In the genomic region with DNA sequence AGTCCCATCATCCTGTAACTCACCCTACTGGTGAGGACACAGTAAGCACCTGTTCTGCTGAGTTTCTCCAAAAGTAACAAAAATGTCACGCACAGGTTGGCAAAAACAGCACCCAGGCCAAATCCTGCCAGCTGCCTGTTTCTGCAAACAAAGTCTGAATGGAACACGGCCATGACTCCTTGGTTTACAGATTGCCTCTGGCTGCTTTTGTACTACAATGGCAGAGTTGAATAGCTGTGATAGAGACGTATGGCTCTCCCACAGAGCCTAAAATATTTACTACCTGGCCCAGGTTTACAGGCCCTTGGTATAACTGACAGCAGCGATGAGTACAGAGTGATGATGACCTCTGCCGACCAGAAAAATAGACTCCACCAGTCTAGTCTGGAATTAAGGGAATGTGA, we compare ENCODE assay signal across 12 cellular contexts. TPM values are rescaled to one million over a fixed set of nuclear protein-coding genes. Genes with fewer than 3 reads are reported as not detected.
DNase-seq lines count a peak whose midpoint lies in the region; ATAC-seq and TF ChIP-seq lines count a peak whose summit lies in the region.
"Had no signal": no experiment of that assay in that cellular context is flagged by ENCODE, and none has a peak within 500 bp of the region (broad histone marks: within the 10 kb centered on the region; RNA-seq: fewer than 3 reads in every experiment).

No MANE protein-coding gene starts in this region.

- BruUV-seq in Panc1 (replicated peaks; lab: Mats Ljungman, UMichigan), result no TSS peak

- intact Hi-C loops in Panc1 (cut with micrococcal nuclease; ENCODE audit: unreplicated experiment), result no loop called here
- intact Hi-C loops in transverse colon (cut with DNase I; ENCODE audit: low total_unique reads), result no loop called here

- no peak for TF ChIP-seq POLR2A in gastroesophageal sphincter (IDR thresholded peaks at IDR 0.05)
- no peak for TF ChIP-seq POLR2A in transverse colon (IDR thresholded peaks at IDR 0.05)

- peak; percentile 45; the same call in 1 of the 2 replicates for ATAC-seq in Panc1
- no peak for ATAC-seq in gastroesophageal sphincter
- ATAC-seq in HG03354 (IDR thresholded peaks at IDR 0.05; ENCODE audit: poor library complexity, severe bottlenecking, unreplicated experiment), result no peak
- ATAC-seq in HG03097 (IDR thresholded peaks at IDR 0.05; ENCODE audit: low FRiP score, unreplicated experiment), result no peak
- no peak for ATAC-seq in HG03135 (IDR thresholded peaks at IDR 0.05; ENCODE audit: unreplicated experiment)
- ATAC-seq: activated T-cell treated with anti-CD3 and anti-CD28 coated beads, Interleukin-2, amount 50 U/mL, for 72 hours had no signal

- H3K27me3 ChIP-seq in Panc1 (ENCODE audit: control insufficient read depth, insufficient read depth, low read length), result no peaks in the 10 kb centered on the region
- no peaks in the 10 kb centered on the region for H3K27me3 ChIP-seq in gastroesophageal sphincter
- no peaks in the 10 kb centered on the region for H3K27me3 ChIP-seq in transverse colon
- H3K27me3 ChIP-seq: uterus had no signal

- H3K9me3 ChIP-seq in Panc1 (ENCODE audit: control insufficient read depth, insufficient read depth, low read depth, low read length) (no peaks in the 10 kb centered on the region), gastroesophageal sphincter (no peaks in the 10 kb centered on the region), transverse colon (no peaks in the 10 kb centered on the region)
- H3K9me3 ChIP-seq: uterus had no signal

- CTCF ChIA-PET in Panc1 (lab: Charles Lee), result no interaction called here

- H3K27ac ChIP-seq in Panc1 (ENCODE audit: low read length) (no peak overlapping the region), gastroesophageal sphincter (peak overlapping the region in 3 of 4 donors; percentile 60 to 84 (median 72)), transverse colon (peak overlapping the region; percentile 50 to 81 (median 68))

- TF ChIP-seq CTCF in Panc1 (IDR thresholded peaks at IDR 0.05), result no peak
- TF ChIP-seq CTCF in gastroesophageal sphincter (IDR thresholded peaks at IDR 0.05), result no peak
- TF ChIP-seq CTCF in transverse colon (IDR thresholded peaks at IDR 0.05), result no peak

- in situ Hi-C loops in Panc1 (cut with HindIII; ENCODE audit: low pct_unique_long_range_greater_than_20kb, low sequenced_read_pairs) (no loop called here), transverse colon (cut with MboI; ENCODE audit: low pct_ligation_motif_present in 1 of 4, low pct_unique_long_range_greater_than_20kb in 1 of 4, low sequenced_read_pairs in 3 of 4) (no loop called here)

- peak; percentile 15 for DNase-seq in SIG-M5 treated with dmso at 0.1 percent for 504 hours (lab: John Stamatoyannopoulos, UW; ENCODE audit: unreplicated experiment)
- DNase-seq in SIG-M5 (lab: John Stamatoyannopoulos, UW), result no peak
- no peak for DNase-seq in Panc1 (ENCODE audit: low read depth, low spot score)
- DNase-seq in transverse colon, result no peak
- DNase-seq: activated T-cell treated with anti-CD3 and anti-CD28 coated beads, Interleukin-2, amount 50 U/mL, for 72 hours; central memory CD4-positive, alpha-beta T cell; left cardiac atrium; uterus had no signal

- H3K4me3 ChIP-seq in Panc1 (ENCODE audit: low read depth in 2 of 2, low read length in 2 of 2) (no peak overlapping the region), gastroesophageal sphincter (no peak overlapping the region), transverse colon (no peak overlapping the region)
- H3K4me3 ChIP-seq: uterus had no signal

- 68 to 76% methylated on average over 3 to 5 of the region's 5 CpGs for WGBS in gastroesophageal sphincter (ENCODE audit: low coverage in 1 of 2), 2 donors
- WGBS in transverse colon (ENCODE audit: low coverage in 1 of 2), 2 donors, result 38 to 48% methylated on average over 1 to 5 of the region's 5 CpGs

- TF ChIP-seq EP300 in gastroesophageal sphincter (IDR thresholded peaks at IDR 0.05) (no peak), transverse colon (IDR thresholded peaks at IDR 0.05; ENCODE audit: low read depth) (no peak)

- POLR2A ChIA-PET in Panc1 (lab: Charles Lee), result no interaction called here

- H3K4me1 ChIP-seq in Panc1 (ENCODE audit: control insufficient read depth, insufficient read depth, low read length) (no peaks in the 10 kb centered on the region; the same call in 1 of the 2 replicates), gastroesophageal sphincter (peaks cover 0 to 56% (median 15%) of the 10 kb centered on the region in 3 donors), transverse colon (peaks cover 0 to 29% (median 10%) of the 10 kb centered on the region in 4 donors)
- H3K4me1 ChIP-seq: uterus had no signal

- H3K36me3 ChIP-seq in Panc1 (ENCODE audit: control insufficient read depth, insufficient read depth, low read length) (no peaks in the 10 kb centered on the region), gastroesophageal sphincter (no peaks in the 10 kb centered on the region), transverse colon (no peaks in the 10 kb centered on the region)
- H3K36me3 ChIP-seq: uterus had no signal

RNA-seq across cellular contexts. Expression of gene CNKSR3, which starts 52.6 kb away (rescaled TPM):
- total RNA-seq in Panc1 (2021; ENCODE audit: unreplicated experiment) (18.2 TPM), gastroesophageal sphincter (10 to 100 TPM; 12.9 to 28.9 (median 16.0) TPM), transverse colon (10 to 100 TPM in 3 of 4 donors, 1 to 10 TPM in 1; 4.0 to 27.3 (median 16.9) TPM)
- polyA plus RNA-seq in Panc1 (2012; ENCODE audit: insufficient read length), result 10.2 TPM
